In the genomic region with DNA sequence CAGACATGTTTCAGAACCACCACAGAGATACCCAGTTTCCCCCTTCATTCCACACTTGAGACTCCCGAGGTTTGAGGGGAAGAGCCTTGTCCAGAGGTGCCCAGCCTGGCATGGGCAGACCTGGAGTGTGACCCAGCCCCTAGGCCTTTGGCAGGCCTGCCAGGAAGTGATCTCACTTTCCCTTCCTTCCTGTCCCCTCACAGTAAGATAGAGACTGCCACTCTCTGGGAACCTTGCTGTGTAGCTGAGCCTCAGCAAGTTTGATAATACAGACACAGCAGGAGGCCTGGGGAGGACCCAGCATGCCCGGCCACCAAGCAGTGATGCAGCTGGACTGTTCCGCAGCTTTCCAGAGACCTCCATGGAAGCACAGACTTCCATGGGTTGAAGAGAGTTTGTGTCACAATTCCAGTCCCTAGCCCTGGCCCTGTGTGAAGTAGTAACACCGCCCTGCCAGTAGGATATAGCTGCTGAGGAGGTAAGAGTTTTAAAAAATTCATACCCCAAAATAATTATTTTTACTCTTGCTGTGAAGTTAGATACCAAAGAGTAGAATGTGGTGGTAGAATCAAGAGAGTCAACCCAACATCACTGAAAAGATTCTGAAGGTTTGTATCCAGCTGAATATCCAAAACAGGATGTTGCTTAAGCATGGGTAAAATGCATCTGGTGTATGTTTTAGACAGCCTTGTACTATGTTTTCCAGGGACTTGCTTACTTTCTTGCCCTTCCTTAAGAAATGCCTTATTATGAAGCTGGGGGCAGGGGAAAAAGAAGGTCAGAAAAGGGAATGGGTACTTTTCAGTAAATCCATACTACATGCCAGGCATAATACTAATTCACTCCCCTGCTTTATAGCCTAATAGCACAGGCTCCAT, we compare ENCODE assay signal across 8 cellular contexts. TPM values are rescaled to one million over a fixed set of nuclear protein-coding genes. Genes with fewer than 3 reads are reported as not detected.
DNase-seq lines count a peak whose midpoint lies in the region; ATAC-seq, FAIRE-seq and TF ChIP-seq lines count a peak whose summit lies in the region.

No MANE protein-coding gene starts in this region.

- intact Hi-C loops in lower leg skin (cut with DNase I; ENCODE audit: low total_unique reads) = no loop called here

- DNase-seq in GM12864 (ENCODE audit: low read depth) (no peak), amniotic epithelial cell (ENCODE audit: low read depth) (peak; percentile 57), lung microvascular endothelial cell (ENCODE audit: low read depth in 2 of 2) (peak; percentile 65 to 81), lower leg skin (ENCODE audit: low spot score in 2 of 2) (no peak), D721Med (ENCODE audit: insufficient read length, low spot score) (no peak), NCI-H345 (lab: John Stamatoyannopoulos, UW) (no peak)

- WGBS in lower leg skin, 2 donors = 56 to 68% methylated on average over 4 of the region's 4 CpGs

- no peak for TF ChIP-seq POLR2A in lower leg skin (IDR thresholded peaks at IDR 0.05)

- FAIRE-seq in D721Med (lab: Jason Lieb, UNC) = no peak

- peak; percentile 51 for ATAC-seq in HG03571 (IDR thresholded peaks at IDR 0.05; ENCODE audit: unreplicated experiment)
- ATAC-seq in GM18858 (IDR thresholded peaks at IDR 0.05; ENCODE audit: unreplicated experiment) = no peak

- TF ChIP-seq CTCF in GM12864 (IDR thresholded peaks at IDR 0.05; ENCODE audit: low read depth, low read length, missing control alignments) (peak; percentile 52), lower leg skin (IDR thresholded peaks at IDR 0.05) (no peak), D721Med (IDR thresholded peaks at IDR 0.05; ENCODE audit: insufficient read depth, missing control alignments) (no peak)

- H3K4me3 ChIP-seq in GM12864 (ENCODE audit: low read depth, low read length) (peak overlapping the region; percentile 50), lower leg skin (ENCODE audit: low read depth, poor library complexity, severe bottlenecking) (no peak overlapping the region)

RNA-seq across cellular contexts. Expression of gene PKIG, which starts 16.3 kb away (rescaled TPM):
- total RNA-seq in lung microvascular endothelial cell (138 and 215 TPM in 2 replicates), lower leg skin (10 to 100 TPM; 21.5 to 42.6 (median 28.2) TPM)

RNA-seq across cellular contexts. Expression of gene ADA, which starts 52.8 kb away (rescaled TPM):
- total RNA-seq in lung microvascular endothelial cell = 11.1 and 16.3 TPM in 2 replicates
- 10 to 100 TPM in 1 of 4 donors, 1 to 10 TPM in 3; 4.3 to 14.8 (median 6.5) TPM for total RNA-seq in lower leg skin

Comparison
In these comparisons a context has a peak if more than half of its experiments do, and no peak if none do; other contexts are left out.
1. DNase-seq: peak in amniotic epithelial cell (single experiment) and lung microvascular endothelial cell (2 of 2); none in GM12864 (single experiment), lower leg skin (0 of 2), D721Med (single experiment) and NCI-H345 (single experiment).